17 cellular contexts compared by ENCODE assay signal in genomic region chr20:64073476-64074183, GRCh38. TPM values are rescaled to one million over a fixed set of nuclear protein-coding genes. Genes with fewer than 3 reads are reported as not detected.
DNase-seq lines count a peak whose midpoint lies in the region.
"Had no signal": no experiment of that assay in that cellular context is flagged by ENCODE, and none has a peak within 500 bp of the region (broad histone marks: within the 10 kb centered on the region; RNA-seq: fewer than 3 reads in every experiment).

No MANE protein-coding gene starts in this region.

- H3K14ac ChIP-seq in neuronal stem cell (ENCODE audit: low read length), result no peak overlapping the region

- no peaks in the 10 kb centered on the region for H3K9me3 Mint-ChIP-seq in activated T-cell treated with anti-CD3 and anti-CD28 coated beads, Interleukin-2, amount 50 U/mL, for 24 hours
- H3K9me3 Mint-ChIP-seq in IgD-negative memory B cell, result no peaks in the 10 kb centered on the region

- no peak overlapping the region for H3K4me3 Mint-ChIP-seq in activated T-cell treated with anti-CD3 and anti-CD28 coated beads, Interleukin-2, amount 50 U/mL, for 24 hours
- H3K4me3 Mint-ChIP-seq in IgD-negative memory B cell, result peak overlapping the region in 2 of 4 donors; percentile 68 to 71

- H3K27ac Mint-ChIP-seq in activated T-cell treated with anti-CD3 and anti-CD28 coated beads, Interleukin-2, amount 50 U/mL, for 24 hours, result peak overlapping the region; percentile 40
- H3K27ac Mint-ChIP-seq in IgD-negative memory B cell, result peak overlapping the region in 2 of 3 donors; percentile 31 to 82

- no peak overlapping the region for H4K91ac ChIP-seq in neuronal stem cell (ENCODE audit: low read depth, low read length, poor library complexity)

- no peak overlapping the region for H2BK12ac ChIP-seq in neuronal stem cell (ENCODE audit: low read length)

- H3K27me3 ChIP-seq in neuronal stem cell (ENCODE audit: control insufficient read depth in 3 of 3, insufficient read depth in 3 of 3, low read depth in 1 of 3, low read length in 3 of 3), result no peaks in the 10 kb centered on the region
- H3K27me3 ChIP-seq: Peyer's patch had no signal

- no peak overlapping the region for H2BK15ac ChIP-seq in neuronal stem cell (ENCODE audit: low read length)

- peaks cover 43% of the 10 kb centered on the region for H3K36me3 Mint-ChIP-seq in activated T-cell treated with anti-CD3 and anti-CD28 coated beads, Interleukin-2, amount 50 U/mL, for 24 hours (ENCODE audit: low read depth)
- peaks cover 4% of the 10 kb centered on the region for H3K36me3 Mint-ChIP-seq in IgD-negative memory B cell

- no peak overlapping the region for H2AK5ac ChIP-seq in neuronal stem cell (ENCODE audit: low read depth, low read length)

- H3K9me3 ChIP-seq in neuronal stem cell (replicated peaks in 1 of 2; ENCODE audit: control insufficient read depth in 2 of 2, insufficient read depth in 1 of 2, low read depth in 1 of 2, low read length in 2 of 2), result no peaks in the 10 kb centered on the region
- H3K9me3 ChIP-seq: Peyer's patch had no signal

- no peak overlapping the region for H2AFZ ChIP-seq in neuronal stem cell (ENCODE audit: low read length)

- H3K23ac ChIP-seq in neuronal stem cell (ENCODE audit: low read depth, low read length, poor library complexity), result peak overlapping the region; percentile 91

- H3K27ac ChIP-seq in neuronal stem cell (replicated peaks; ENCODE audit: low read length), result no peak overlapping the region
- H3K27ac ChIP-seq: C4-2B had no signal

- H3K4me3 ChIP-seq in neuronal stem cell (ENCODE audit: low read length in 2 of 2), result peak overlapping the region in 1 of 2 donors; percentile 31
- H3K4me3 ChIP-seq: GM12878, Peyer's patch had no signal

- no peaks in the 10 kb centered on the region for H3K27me3 Mint-ChIP-seq in activated T-cell treated with anti-CD3 and anti-CD28 coated beads, Interleukin-2, amount 50 U/mL, for 24 hours
- no peaks in the 10 kb centered on the region for H3K27me3 Mint-ChIP-seq in IgD-negative memory B cell

- peaks cover 9% of the 10 kb centered on the region for H3K79me1 ChIP-seq in neuronal stem cell (ENCODE audit: low read depth, low read length)

- H3K9ac ChIP-seq in neuronal stem cell (ENCODE audit: low read depth, low read length, poor library complexity), result no peak overlapping the region

- no peak for DNase-seq in activated T-cell treated with anti-CD3 and anti-CD28 coated beads, Interleukin-2, amount 50 U/mL, for 24 hours
- no peak for DNase-seq in activated T-cell treated with anti-CD3 and anti-CD28 coated beads, Interleukin-2, amount 50 U/mL, for 48 hours
- DNase-seq in neuronal stem cell (ENCODE audit: low spot score) (no peak), NCI-H748 (lab: John Stamatoyannopoulos, UW; ENCODE audit: unreplicated experiment) (no peak)
- DNase-seq in stimulated activated CD4-positive, alpha-beta T cell treated with anti-CD3 and anti-CD28 coated beads, Interleukin-15, amount 100 ng/mL, for 24 hours, result no peak
- DNase-seq: DND-41, GDM1, GOT3, NCI-H1105, NCI-H1694, NCI-H2227 treated with DMSO at 0.1 percent for 48 hours, NCI-H524, Peyer's patch, SIG-M5 had no signal

- no CpG with 5 or more reads among the region's 37 CpGs for WGBS in neuronal stem cell (ENCODE audit: extremely low coverage in 2 of 2, insufficient read length in 2 of 2, insufficient replicate concordance in 1 of 2), 2 donors

- peaks cover 14 to 18% of the 10 kb centered on the region in 2 donors for H3K36me3 ChIP-seq in neuronal stem cell (replicated peaks in 1 of 2; ENCODE audit: control insufficient read depth in 2 of 2, insufficient read depth in 2 of 2, low read length in 2 of 2)

- H3K4me1 Mint-ChIP-seq in activated T-cell treated with anti-CD3 and anti-CD28 coated beads, Interleukin-2, amount 50 U/mL, for 24 hours (ENCODE audit: low read depth), result peaks cover 18% of the 10 kb centered on the region
- peaks cover 5 to 14% (median 11%) of the 10 kb centered on the region in 3 donors for H3K4me1 Mint-ChIP-seq in IgD-negative memory B cell

- no peak overlapping the region for H3K18ac ChIP-seq in neuronal stem cell (ENCODE audit: low read length)

- H2BK120ac ChIP-seq in neuronal stem cell (ENCODE audit: low read depth, low read length), result no peak overlapping the region

- no peak overlapping the region for H2BK5ac ChIP-seq in neuronal stem cell (ENCODE audit: low read length)

- no peak overlapping the region for H3K4ac ChIP-seq in neuronal stem cell (ENCODE audit: low read length)

- H3K4me2 ChIP-seq in neuronal stem cell (ENCODE audit: insufficient read depth, low read length, poor library complexity, severe bottlenecking), result no peak overlapping the region

- no peak overlapping the region for H4K8ac ChIP-seq in neuronal stem cell (ENCODE audit: low read depth, low read length)

- H3K4me1 ChIP-seq in neuronal stem cell (ENCODE audit: control insufficient read depth in 2 of 2, insufficient read depth in 1 of 2, low read depth in 1 of 2, low read length in 2 of 2), result peaks cover 7 to 10% of the 10 kb centered on the region in 2 donors

RNA-seq across cellular contexts. Expression of gene RGS19, which starts 5.7 kb away (rescaled TPM):
- polyA plus RNA-seq in IgD-negative memory B cell, result 202 TPM
- 7.9 TPM for polyA plus RNA-seq in neuronal stem cell (2013, experiment 1 of 2)
- polyA plus RNA-seq in neuronal stem cell (2013, experiment 2 of 2), result 8.0 TPM

RNA-seq across cellular contexts. Expression of gene OPRL1, which starts 6.3 kb away (rescaled TPM):
- 3.7 TPM for polyA plus RNA-seq in IgD-negative memory B cell
- 2.6 TPM for polyA plus RNA-seq in neuronal stem cell (2013, experiment 1 of 2)
- 2.5 TPM for polyA plus RNA-seq in neuronal stem cell (2013, experiment 2 of 2)

RNA-seq across cellular contexts. Expression of gene LKAAEAR1, which starts 10.6 kb away (rescaled TPM):
- polyA plus RNA-seq in IgD-negative memory B cell, result 0.83 TPM
- polyA plus RNA-seq in neuronal stem cell (2013, experiment 1 of 2), result 0.10 TPM
- 0.08 TPM for polyA plus RNA-seq in neuronal stem cell (2013, experiment 2 of 2)
- polyA plus RNA-seq: GM12878 had no signal

RNA-seq across cellular contexts. Expression of gene TCEA2, which starts 10.6 kb away (rescaled TPM):
- 41.3 TPM for polyA plus RNA-seq in IgD-negative memory B cell
- polyA plus RNA-seq in neuronal stem cell (2013, experiment 1 of 2), result 111 TPM
- 113 TPM for polyA plus RNA-seq in neuronal stem cell (2013, experiment 2 of 2)

RNA-seq across cellular contexts. Expression of gene SOX18, which starts 24.2 kb away (rescaled TPM):
- not detected for polyA plus RNA-seq in IgD-negative memory B cell
- 0.13 TPM for polyA plus RNA-seq in neuronal stem cell (2013, experiment 1 of 2)
- 0.08 TPM for polyA plus RNA-seq in neuronal stem cell (2013, experiment 2 of 2)
